In genomic region chr1:101653482-101653946, GRCh38 we compare ENCODE assay signal across 1 cellular context.
A peak's percentile ranks its signal among the peaks of the same experiment; 100 is the strongest.
TF ChIP-seq lines count a peak whose summit lies in the region.

No MANE protein-coding gene starts in this region.

TF ChIP-seq in H1, 55 proteins besides CTCF, POLR2A, EP300 and RAD21 (continued from another document):
- TF ChIP-seq CHD7 (IDR thresholded peaks at IDR 0.05; ENCODE audit: insufficient replicate concordance, low read length), result peak; percentile 49
- TF ChIP-seq ASH2L (IDR thresholded peaks at IDR 0.05; ENCODE audit: low read length), result peak; percentile 36
- no peak for TF ChIP-seq KDM1A (IDR thresholded peaks at IDR 0.05; ENCODE audit: borderline replicate concordance, low read length)
- TF ChIP-seq BACH1 (IDR thresholded peaks at IDR 0.05; ENCODE audit: low read length), result 0 out of 2 replicates have a peak, but pooled peaks have one; percentile 40
- TF ChIP-seq CHD1 (IDR thresholded peaks at IDR 0.05; ENCODE audit: low read depth, low read length), result no peak
- TF ChIP-seq YY1 (IDR thresholded peaks at IDR 0.05; ENCODE audit: low read depth, low read length), result peak; percentile 51; the same call in 1 of the 2 replicates
- TF ChIP-seq SP4 (IDR thresholded peaks at IDR 0.05; ENCODE audit: low read length), result peak; percentile 32; the same call in 1 of the 2 replicates
- TF ChIP-seq ATF2 (IDR thresholded peaks at IDR 0.05; ENCODE audit: low read length), result peak; percentile 63; the same call in 1 of the 2 replicates
- no peak for TF ChIP-seq CBX8 (IDR thresholded peaks at IDR 0.05; ENCODE audit: borderline replicate concordance, low read depth, low read length)
- 0 out of 2 replicates have a peak, but pooled peaks have one; percentile 7 for TF ChIP-seq MAFK (IDR thresholded peaks at IDR 0.05; ENCODE audit: low read depth, low read length)
- TF ChIP-seq TEAD4 (IDR thresholded peaks at IDR 0.05; ENCODE audit: low read depth, low read length), result peak; percentile 72
- no peak for TF ChIP-seq ATF3 (IDR thresholded peaks at IDR 0.05; ENCODE audit: insufficient read depth, low read depth, low read length)
